1 cellular context compared by ENCODE assay signal in genomic region chr3:192851821-192852352, GRCh38.
TF ChIP-seq lines count a peak whose summit lies in the region.

No MANE protein-coding gene starts in this region.

TF ChIP-seq in A549, 52 proteins besides CTCF, POLR2A, EP300 and RAD21 (continued from another document):
- no peak for TF ChIP-seq HES2 (IDR thresholded peaks at IDR 0.05)
- TF ChIP-seq CEBPB (IDR thresholded peaks at IDR 0.05) = peak; percentile 8 to 81; a peak in 2 of 4 replicates
- TF ChIP-seq TFCP2L1 (CRISPR knock-in tag; IDR thresholded peaks at IDR 0.05) = no peak
- TF ChIP-seq HMGXB4 (CRISPR knock-in tag; IDR thresholded peaks at IDR 0.05; ENCODE audit: borderline replicate concordance) = no peak
- no peak for TF ChIP-seq ZSCAN20 (CRISPR knock-in tag; IDR thresholded peaks at IDR 0.05)
- TF ChIP-seq HOXB5 (CRISPR knock-in tag; IDR thresholded peaks at IDR 0.05) = no peak
- TF ChIP-seq HOXA7 (CRISPR knock-in tag; IDR thresholded peaks at IDR 0.05) = no peak
- peak; percentile 88; the same call in 1 of the 2 replicates for TF ChIP-seq FOXS1 (CRISPR knock-in tag; IDR thresholded peaks at IDR 0.05)
- no peak for TF ChIP-seq ZC3H11A (IDR thresholded peaks at IDR 0.05)
- TF ChIP-seq EHF (CRISPR knock-in tag; IDR thresholded peaks at IDR 0.05) = no peak
- TF ChIP-seq CHD2 (IDR thresholded peaks at IDR 0.05; ENCODE audit: low read length, partially characterized antibody) = no peak
- no peak for TF ChIP-seq POLR2AphosphoS2 (conservative IDR thresholded peaks at IDR 0.05; ENCODE audit: low read length)
- TF ChIP-seq NFE2L2 (conservative IDR thresholded peaks at IDR 0.05; ENCODE audit: low read length) = no peak
- TF ChIP-seq FOSB (CRISPR knock-in tag; IDR thresholded peaks at IDR 0.05) = no peak
- TF ChIP-seq MAZ (IDR thresholded peaks at IDR 0.05; ENCODE audit: borderline replicate concordance, low read depth, low read length) = no peak
- TF ChIP-seq JUNB (IDR thresholded peaks at IDR 0.05) = peak; percentile 76
- TF ChIP-seq NPAS2 (CRISPR knock-in tag; IDR thresholded peaks at IDR 0.05; ENCODE audit: borderline replicate concordance) = no peak
- peak in 1 of 2 experiments; percentile 63; a peak in 4 of 5 replicates for TF ChIP-seq JUN (IDR thresholded peaks at IDR 0.05)
- TF ChIP-seq KDM1A (IDR thresholded peaks at IDR 0.05; ENCODE audit: low read depth) = no peak
- TF ChIP-seq MYC (IDR thresholded peaks at IDR 0.05; ENCODE audit: borderline replicate concordance, low read length) = no peak
- no peak for TF ChIP-seq BHLHE40 (IDR thresholded peaks at IDR 0.05; ENCODE audit: low read depth, low read length)
- peak; percentile 91 for TF ChIP-seq GATA3 (IDR thresholded peaks at IDR 0.05; ENCODE audit: borderline replicate concordance)
- TF ChIP-seq EHMT2 (IDR thresholded peaks at IDR 0.05; ENCODE audit: low read depth) = no peak
- peak; percentile 69 for TF ChIP-seq MAX (IDR thresholded peaks at IDR 0.05)
- no peak for TF ChIP-seq MAFK (IDR thresholded peaks at IDR 0.05; ENCODE audit: partially characterized antibody)
- TF ChIP-seq PBX3 (IDR thresholded peaks at IDR 0.05) = no peak
- TF ChIP-seq HDAC2 (IDR thresholded peaks at IDR 0.05) = no peak
- no peak for TF ChIP-seq PHF8 (IDR thresholded peaks at IDR 0.05; ENCODE audit: borderline replicate concordance, low read depth)
- no peak for TF ChIP-seq RNF2 (IDR thresholded peaks at IDR 0.05; ENCODE audit: borderline replicate concordance, low read depth)
- TF ChIP-seq ZNF302 (CRISPR knock-in tag; IDR thresholded peaks at IDR 0.05) = no peak
- no peak for TF ChIP-seq REST (IDR thresholded peaks at IDR 0.05)
- TF ChIP-seq RARB (CRISPR knock-in tag; IDR thresholded peaks at IDR 0.05) = peak; percentile 92
- TF ChIP-seq CHD4 (IDR thresholded peaks at IDR 0.05; ENCODE audit: borderline replicate concordance) = no peak
- no peak for TF ChIP-seq CBX2 (IDR thresholded peaks at IDR 0.05; ENCODE audit: borderline replicate concordance, low read depth)
- no peak for TF ChIP-seq RFX5 (IDR thresholded peaks at IDR 0.05)
- no peak; the same call in 2 of the 3 replicates for TF ChIP-seq SMC3 (IDR thresholded peaks at IDR 0.05)
- no peak for TF ChIP-seq USF2 (IDR thresholded peaks at IDR 0.05)
- TF ChIP-seq CBX8 (IDR thresholded peaks at IDR 0.05) = no peak
- TF ChIP-seq E2F6 (IDR thresholded peaks at IDR 0.05; ENCODE audit: borderline replicate concordance, low read depth) = no peak
- TF ChIP-seq KDM5A (IDR thresholded peaks at IDR 0.05) = no peak
- TF ChIP-seq ESRRA (IDR thresholded peaks at IDR 0.05; ENCODE audit: borderline replicate concordance, low read length) = peak; percentile 83; the same call in 1 of the 2 replicates
- TF ChIP-seq HEYL (CRISPR knock-in tag; IDR thresholded peaks at IDR 0.05) = no peak
- TF ChIP-seq ATOH8 (CRISPR knock-in tag; IDR thresholded peaks at IDR 0.05; ENCODE audit: low read depth) = no peak
- TF ChIP-seq TP53 (CRISPR knock-in tag; IDR thresholded peaks at IDR 0.05) = no peak
- no peak for TF ChIP-seq SREBF2 (IDR thresholded peaks at IDR 0.05)
TF ChIP-seq in A549: peak in this region for 11.
